ENCODE assay signal across 11 cellular contexts in genomic region chr10:59971915-59972314, GRCh38.
DNase-seq lines count a peak whose midpoint lies in the region; ATAC-seq and TF ChIP-seq lines count a peak whose summit lies in the region.
"Had no signal": no experiment of that assay in that cellular context is flagged by ENCODE, and none has a peak within 500 bp of the region (broad histone marks: within the 10 kb centered on the region; RNA-seq: fewer than 3 reads in every experiment).

No MANE protein-coding gene starts in this region.

- H3K27ac Mint-ChIP-seq in MCF 10A (ENCODE audit: low read depth, unreplicated experiment) = no peak overlapping the region
- H3K27ac Mint-ChIP-seq in activated CD4-positive, alpha-beta memory T cell treated with anti-CD3 and anti-CD28 coated beads for 36 hours = no peak overlapping the region
- H3K27ac Mint-ChIP-seq in activated CD8-positive, alpha-beta T cell treated with anti-CD3 and anti-CD28 coated beads for 36 hours = no peak overlapping the region

- H3K36me3 Mint-ChIP-seq in MCF 10A (ENCODE audit: insufficient read depth, unreplicated experiment) = no peaks in the 10 kb centered on the region
- H3K36me3 Mint-ChIP-seq in activated CD4-positive, alpha-beta memory T cell treated with anti-CD3 and anti-CD28 coated beads for 36 hours = no peaks in the 10 kb centered on the region
- H3K36me3 Mint-ChIP-seq in activated CD8-positive, alpha-beta T cell treated with anti-CD3 and anti-CD28 coated beads for 36 hours (ENCODE audit: low read depth) = no peaks in the 10 kb centered on the region

- peaks cover 1% of the 10 kb centered on the region for H3K4me1 ChIP-seq in A673 (ENCODE audit: insufficient read depth, low read length, poor library complexity, severe bottlenecking)

- no peaks in the 10 kb centered on the region for H3K27me3 ChIP-seq in A673 (replicated peaks; ENCODE audit: insufficient read depth, low read depth, low read length, poor library complexity)

- no peak overlapping the region for H3K4me3 ChIP-seq in A673 (ENCODE audit: low read depth, low read length, poor library complexity, severe bottlenecking)

- TF ChIP-seq CTCF in MCF 10A (IDR thresholded peaks at IDR 0.05; ENCODE audit: unreplicated experiment) = no peak
- no peak for TF ChIP-seq CTCF in A673 (conservative IDR thresholded peaks at IDR 0.05; ENCODE audit: low read depth, low read length)
- no peak for TF ChIP-seq CTCF in activated CD8-positive, alpha-beta T cell treated with anti-CD3 and anti-CD28 coated beads for 36 hours (IDR thresholded peaks at IDR 0.05)

- intact Hi-C loops in MCF 10A (cut with micrococcal nuclease) = no loop called here
- intact Hi-C loops in A673 (cut with micrococcal nuclease; ENCODE audit: unreplicated experiment) = no loop called here
- intact Hi-C loops in activated CD4-positive, alpha-beta memory T cell treated with anti-CD3 and anti-CD28 coated beads for 36 hours (cut with micrococcal nuclease) = no loop called here
- intact Hi-C loops in activated CD8-positive, alpha-beta T cell treated with anti-CD3 and anti-CD28 coated beads for 36 hours (cut with micrococcal nuclease) = no loop called here

- H3K4me1 Mint-ChIP-seq in MCF 10A (ENCODE audit: insufficient read depth, unreplicated experiment) = no peaks in the 10 kb centered on the region
- H3K4me1 Mint-ChIP-seq in activated CD4-positive, alpha-beta memory T cell treated with anti-CD3 and anti-CD28 coated beads for 36 hours (ENCODE audit: low read depth) = no peaks in the 10 kb centered on the region
- no peaks in the 10 kb centered on the region for H3K4me1 Mint-ChIP-seq in activated CD8-positive, alpha-beta T cell treated with anti-CD3 and anti-CD28 coated beads for 36 hours (ENCODE audit: low read depth)

- BruUV-seq in MCF 10A (replicated peaks; lab: Mats Ljungman, UMichigan) (no TSS peak), A673 (replicated peaks; lab: Mats Ljungman, UMichigan) (no TSS peak)

- H3K4me3 Mint-ChIP-seq in MCF 10A (ENCODE audit: unreplicated experiment) = no peak overlapping the region
- H3K4me3 Mint-ChIP-seq in activated CD4-positive, alpha-beta memory T cell treated with anti-CD3 and anti-CD28 coated beads for 36 hours = no peak overlapping the region
- H3K4me3 Mint-ChIP-seq in activated CD8-positive, alpha-beta T cell treated with anti-CD3 and anti-CD28 coated beads for 36 hours = no peak overlapping the region

- DNase-seq in HuH-7 (ENCODE audit: low spot score) (peak; percentile 52), MCF 10A (ENCODE audit: unreplicated experiment) (peak; percentile 4), iris pigment epithelial cell (ENCODE audit: low read depth) (peak; percentile 67), renal cortical epithelial cell (ENCODE audit: low read depth) (peak; percentile 95), A673 (ENCODE audit: low spot score) (no peak), NCI-H2107 treated with DMSO at 0.1 percent for 48 hours (lab: John Stamatoyannopoulos, UW; ENCODE audit: unreplicated experiment) (no peak)
- no peak for DNase-seq in activated CD4-positive, alpha-beta memory T cell treated with anti-CD3 and anti-CD28 coated beads for 36 hours
- no peak for DNase-seq in activated CD8-positive, alpha-beta T cell treated with anti-CD3 and anti-CD28 coated beads for 36 hours
- DNase-seq: amygdala; NCI-H524 treated with DMSO at 0.1 percent for 48 hours; stimulated activated naive CD4-positive, alpha-beta T cell had no signal

- ATAC-seq in activated CD8-positive, alpha-beta T cell treated with anti-CD3 and anti-CD28 coated beads for 36 hours = no peak

- H3K9me3 ChIP-seq in A673 (ENCODE audit: low read depth, low read length, poor library complexity, severe bottlenecking) = no peaks in the 10 kb centered on the region

- no peaks in the 10 kb centered on the region for H3K36me3 ChIP-seq in A673 (ENCODE audit: insufficient read depth, low read length, poor library complexity, severe bottlenecking)

- no peaks in the 10 kb centered on the region for H3K27me3 Mint-ChIP-seq in MCF 10A (ENCODE audit: insufficient read depth, unreplicated experiment)
- H3K27me3 Mint-ChIP-seq in activated CD4-positive, alpha-beta memory T cell treated with anti-CD3 and anti-CD28 coated beads for 36 hours = no peaks in the 10 kb centered on the region
- H3K27me3 Mint-ChIP-seq in activated CD8-positive, alpha-beta T cell treated with anti-CD3 and anti-CD28 coated beads for 36 hours = no peaks in the 10 kb centered on the region

- CTCF ChIA-PET in MCF 10A (lab: Yijun Ruan, JAX) = no interaction called here
- CTCF ChIA-PET in A673 (lab: Charles Lee) = no interaction called here
- CTCF ChIA-PET in activated CD4-positive, alpha-beta memory T cell treated with anti-CD3 and anti-CD28 coated beads for 36 hours (lab: Charles Lee) = no interaction called here
- CTCF ChIA-PET in activated CD8-positive, alpha-beta T cell treated with anti-CD3 and anti-CD28 coated beads for 36 hours (lab: Charles Lee) = no interaction called here

- POLR2A ChIA-PET in MCF 10A (lab: Yijun Ruan, JAX) = interaction anchor here (1.0 to 1.2 kb wide), 2 partner anchors 20 to 49 kb away, joined by 3 to 5 read pairs; no protein-coding TSS in a partner anchor
- POLR2A ChIA-PET in A673 (lab: Charles Lee; ENCODE audit: low non-redundant PET) = no interaction called here
- POLR2A ChIA-PET in activated CD4-positive, alpha-beta memory T cell treated with anti-CD3 and anti-CD28 coated beads for 36 hours (lab: Charles Lee) = no interaction called here
- POLR2A ChIA-PET in activated CD8-positive, alpha-beta T cell treated with anti-CD3 and anti-CD28 coated beads for 36 hours (lab: Charles Lee) = no interaction called here

- H3K9me3 Mint-ChIP-seq in MCF 10A (ENCODE audit: unreplicated experiment) = no peaks in the 10 kb centered on the region
- H3K9me3 Mint-ChIP-seq in activated CD4-positive, alpha-beta memory T cell treated with anti-CD3 and anti-CD28 coated beads for 36 hours = peaks cover 7% of the 10 kb centered on the region
- H3K9me3 Mint-ChIP-seq in activated CD8-positive, alpha-beta T cell treated with anti-CD3 and anti-CD28 coated beads for 36 hours = peaks cover 6% of the 10 kb centered on the region

- no peak overlapping the region for H3K27ac ChIP-seq in A673 (ENCODE audit: low read depth, low read length, poor library complexity, severe bottlenecking)

Comparison
In these comparisons a context has a peak if more than half of its experiments do, and no peak if none do; other contexts are left out.
1. DNase-seq: peak in HuH-7 (single experiment), MCF 10A (single experiment), iris pigment epithelial cell (single experiment) and renal cortical epithelial cell (single experiment); none in A673 (single experiment), NCI-H2107 treated with DMSO at 0.1 percent for 48 hours (single experiment), activated CD4-positive, alpha-beta memory T cell treated with anti-CD3 and anti-CD28 coated beads for 36 hours (single experiment) and activated CD8-positive, alpha-beta T cell treated with anti-CD3 and anti-CD28 coated beads for 36 hours (single experiment).